In genomic region chr6:116492331-116493067, GRCh38 we compare ENCODE assay signal across 1 cellular context.
TF ChIP-seq lines count a peak whose summit lies in the region.

No MANE protein-coding gene starts in this region.

TF ChIP-seq in K562, 482 proteins besides CTCF, POLR2A, EP300 and RAD21 (continued from another document and continues in another):
- TF ChIP-seq ZBTB40 (IDR thresholded peaks at IDR 0.05) (no peak), ZBTB40 (CRISPR knock-in tag; IDR thresholded peaks at IDR 0.05) (no peak), SRSF7 (optimal IDR thresholded peaks at IDR 0.05; ENCODE audit: low read depth, low read length) (no peak), TCF15 (CRISPR knock-in tag; IDR thresholded peaks at IDR 0.05) (no peak), RBM34 (IDR thresholded peaks at IDR 0.05; ENCODE audit: borderline replicate concordance, insufficient read depth, low read length) (no peak), RBM15 (IDR thresholded peaks at IDR 0.05; ENCODE audit: insufficient read depth, low read length) (no peak), TAL1 (IDR thresholded peaks at IDR 0.05) (peak; percentile 78), E2F8 (IDR thresholded peaks at IDR 0.05; ENCODE audit: low read depth, partially characterized antibody) (no peak), SNIP1 (IDR thresholded peaks at IDR 0.05; ENCODE audit: low read depth) (no peak), ZBTB1 (CRISPR knock-in tag; IDR thresholded peaks at IDR 0.05; ENCODE audit: borderline replicate concordance, low read depth) (no peak), STAG1 (CRISPR knock-in tag; IDR thresholded peaks at IDR 0.05; ENCODE audit: borderline replicate concordance) (no peak), RBFOX2 (IDR thresholded peaks at IDR 0.05; ENCODE audit: low read depth, low read length) (0 out of 2 replicates have a peak, but pooled peaks have one; percentile 27), ZNF143 (CRISPR knock-in tag; IDR thresholded peaks at IDR 0.05) (no peak), E2F6 (IDR thresholded peaks at IDR 0.05; ENCODE audit: borderline replicate concordance in 1 of 2, extremely low read depth in 1 of 2, insufficient read depth in 1 of 2, insufficient read length in 1 of 2, low read depth in 1 of 2, low read length in 1 of 2, poor library complexity in 1 of 2, severe bottlenecking in 1 of 2) (no peak), ZNF121 (CRISPR knock-in tag; conservative IDR thresholded peaks at IDR 0.05) (no peak), TCF7 (IDR thresholded peaks at IDR 0.05; ENCODE audit: borderline replicate concordance) (no peak), STAT5A (IDR thresholded peaks at IDR 0.05; ENCODE audit: borderline replicate concordance, low read length) (peak; percentile 61; the same call in 1 of the 2 replicates), ZNF77 (CRISPR knock-in tag; IDR thresholded peaks at IDR 0.05) (no peak), POLR3G (IDR thresholded peaks at IDR 0.05; ENCODE audit: extremely low read depth, insufficient read length, insufficient replicate concordance) (no peak), MITF (IDR thresholded peaks at IDR 0.05) (no peak), RBM22 (IDR thresholded peaks at IDR 0.05; ENCODE audit: low read depth, low read length, poor library complexity, severe bottlenecking) (no peak), RBM14 (IDR thresholded peaks at IDR 0.05; ENCODE audit: borderline replicate concordance, insufficient read depth, low read depth, low read length) (no peak), MTF1 (CRISPR knock-in tag; IDR thresholded peaks at IDR 0.05; ENCODE audit: borderline replicate concordance) (no peak), NCOA6 (IDR thresholded peaks at IDR 0.05) (peak; percentile 12; the same call in 1 of the 2 replicates), NR2F6 (CRISPR knock-in tag; IDR thresholded peaks at IDR 0.05) (no peak)
- TF ChIP-seq, protein P1, sequence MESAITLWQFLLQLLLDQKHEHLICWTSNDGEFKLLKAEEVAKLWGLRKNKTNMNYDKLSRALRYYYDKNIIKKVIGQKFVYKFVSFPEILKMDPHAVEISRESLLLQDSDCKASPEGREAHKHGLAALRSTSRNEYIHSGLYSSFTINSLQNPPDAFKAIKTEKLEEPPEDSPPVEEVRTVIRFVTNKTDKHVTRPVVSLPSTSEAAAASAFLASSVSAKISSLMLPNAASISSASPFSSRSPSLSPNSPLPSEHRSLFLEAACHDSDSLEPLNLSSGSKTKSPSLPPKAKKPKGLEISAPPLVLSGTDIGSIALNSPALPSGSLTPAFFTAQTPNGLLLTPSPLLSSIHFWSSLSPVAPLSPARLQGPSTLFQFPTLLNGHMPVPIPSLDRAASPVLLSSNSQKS (CRISPR knock-in tag; IDR thresholded peaks at IDR 0.05): no peak
- TF ChIP-seq, protein P2, sequence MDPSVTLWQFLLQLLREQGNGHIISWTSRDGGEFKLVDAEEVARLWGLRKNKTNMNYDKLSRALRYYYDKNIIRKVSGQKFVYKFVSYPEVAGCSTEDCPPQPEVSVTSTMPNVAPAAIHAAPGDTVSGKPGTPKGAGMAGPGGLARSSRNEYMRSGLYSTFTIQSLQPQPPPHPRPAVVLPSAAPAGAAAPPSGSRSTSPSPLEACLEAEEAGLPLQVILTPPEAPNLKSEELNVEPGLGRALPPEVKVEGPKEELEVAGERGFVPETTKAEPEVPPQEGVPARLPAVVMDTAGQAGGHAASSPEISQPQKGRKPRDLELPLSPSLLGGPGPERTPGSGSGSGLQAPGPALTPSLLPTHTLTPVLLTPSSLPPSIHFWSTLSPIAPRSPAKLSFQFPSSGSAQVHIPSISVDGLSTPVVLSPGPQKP (CRISPR knock-in tag; IDR thresholded peaks at IDR 0.05): no peak
- TF ChIP-seq, protein P3, sequence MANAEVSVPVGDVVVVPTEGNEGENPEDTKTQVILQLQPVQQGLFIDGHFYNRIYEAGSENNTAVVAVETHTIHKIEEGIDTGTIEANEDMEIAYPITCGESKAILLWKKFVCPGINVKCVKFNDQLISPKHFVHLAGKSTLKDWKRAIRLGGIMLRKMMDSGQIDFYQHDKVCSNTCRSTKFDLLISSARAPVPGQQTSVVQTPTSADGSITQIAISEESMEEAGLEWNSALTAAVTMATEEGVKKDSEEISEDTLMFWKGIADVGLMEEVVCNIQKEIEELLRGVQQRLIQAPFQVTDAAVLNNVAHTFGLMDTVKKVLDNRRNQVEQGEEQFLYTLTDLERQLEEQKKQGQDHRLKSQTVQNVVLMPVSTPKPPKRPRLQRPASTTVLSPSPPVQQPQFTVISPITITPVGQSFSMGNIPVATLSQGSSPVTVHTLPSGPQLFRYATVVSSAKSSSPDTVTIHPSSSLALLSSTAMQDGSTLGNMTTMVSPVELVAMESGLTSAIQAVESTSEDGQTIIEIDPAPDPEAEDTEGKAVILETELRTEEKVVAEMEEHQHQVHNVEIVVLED (CRISPR knock-in tag; IDR thresholded peaks at IDR 0.05): no peak
- TF ChIP-seq, protein P4, sequence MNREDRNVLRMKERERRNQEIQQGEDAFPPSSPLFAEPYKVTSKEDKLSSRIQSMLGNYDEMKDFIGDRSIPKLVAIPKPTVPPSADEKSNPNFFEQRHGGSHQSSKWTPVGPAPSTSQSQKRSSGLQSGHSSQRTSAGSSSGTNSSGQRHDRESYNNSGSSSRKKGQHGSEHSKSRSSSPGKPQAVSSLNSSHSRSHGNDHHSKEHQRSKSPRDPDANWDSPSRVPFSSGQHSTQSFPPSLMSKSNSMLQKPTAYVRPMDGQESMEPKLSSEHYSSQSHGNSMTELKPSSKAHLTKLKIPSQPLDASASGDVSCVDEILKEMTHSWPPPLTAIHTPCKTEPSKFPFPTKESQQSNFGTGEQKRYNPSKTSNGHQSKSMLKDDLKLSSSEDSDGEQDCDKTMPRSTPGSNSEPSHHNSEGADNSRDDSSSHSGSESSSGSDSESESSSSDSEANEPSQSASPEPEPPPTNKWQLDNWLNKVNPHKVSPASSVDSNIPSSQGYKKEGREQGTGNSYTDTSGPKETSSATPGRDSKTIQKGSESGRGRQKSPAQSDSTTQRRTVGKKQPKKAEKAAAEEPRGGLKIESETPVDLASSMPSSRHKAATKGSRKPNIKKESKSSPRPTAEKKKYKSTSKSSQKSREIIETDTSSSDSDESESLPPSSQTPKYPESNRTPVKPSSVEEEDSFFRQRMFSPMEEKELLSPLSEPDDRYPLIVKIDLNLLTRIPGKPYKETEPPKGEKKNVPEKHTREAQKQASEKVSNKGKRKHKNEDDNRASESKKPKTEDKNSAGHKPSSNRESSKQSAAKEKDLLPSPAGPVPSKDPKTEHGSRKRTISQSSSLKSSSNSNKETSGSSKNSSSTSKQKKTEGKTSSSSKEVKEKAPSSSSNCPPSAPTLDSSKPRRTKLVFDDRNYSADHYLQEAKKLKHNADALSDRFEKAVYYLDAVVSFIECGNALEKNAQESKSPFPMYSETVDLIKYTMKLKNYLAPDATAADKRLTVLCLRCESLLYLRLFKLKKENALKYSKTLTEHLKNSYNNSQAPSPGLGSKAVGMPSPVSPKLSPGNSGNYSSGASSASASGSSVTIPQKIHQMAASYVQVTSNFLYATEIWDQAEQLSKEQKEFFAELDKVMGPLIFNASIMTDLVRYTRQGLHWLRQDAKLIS (CRISPR knock-in tag; IDR thresholded peaks at IDR 0.05): no peak
- TF ChIP-seq, protein P5, sequence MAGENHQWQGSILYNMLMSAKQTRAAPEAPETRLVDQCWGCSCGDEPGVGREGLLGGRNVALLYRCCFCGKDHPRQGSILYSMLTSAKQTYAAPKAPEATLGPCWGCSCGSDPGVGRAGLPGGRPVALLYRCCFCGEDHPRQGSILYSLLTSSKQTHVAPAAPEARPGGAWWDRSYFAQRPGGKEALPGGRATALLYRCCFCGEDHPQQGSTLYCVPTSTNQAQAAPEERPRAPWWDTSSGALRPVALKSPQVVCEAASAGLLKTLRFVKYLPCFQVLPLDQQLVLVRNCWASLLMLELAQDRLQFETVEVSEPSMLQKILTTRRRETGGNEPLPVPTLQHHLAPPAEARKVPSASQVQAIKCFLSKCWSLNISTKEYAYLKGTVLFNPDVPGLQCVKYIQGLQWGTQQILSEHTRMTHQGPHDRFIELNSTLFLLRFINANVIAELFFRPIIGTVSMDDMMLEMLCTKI (IDR thresholded peaks at IDR 0.05; ENCODE audit: partially characterized antibody): no peak
